Comparison of ENCODE assay signal across 19 cellular contexts in the genomic region with DNA sequence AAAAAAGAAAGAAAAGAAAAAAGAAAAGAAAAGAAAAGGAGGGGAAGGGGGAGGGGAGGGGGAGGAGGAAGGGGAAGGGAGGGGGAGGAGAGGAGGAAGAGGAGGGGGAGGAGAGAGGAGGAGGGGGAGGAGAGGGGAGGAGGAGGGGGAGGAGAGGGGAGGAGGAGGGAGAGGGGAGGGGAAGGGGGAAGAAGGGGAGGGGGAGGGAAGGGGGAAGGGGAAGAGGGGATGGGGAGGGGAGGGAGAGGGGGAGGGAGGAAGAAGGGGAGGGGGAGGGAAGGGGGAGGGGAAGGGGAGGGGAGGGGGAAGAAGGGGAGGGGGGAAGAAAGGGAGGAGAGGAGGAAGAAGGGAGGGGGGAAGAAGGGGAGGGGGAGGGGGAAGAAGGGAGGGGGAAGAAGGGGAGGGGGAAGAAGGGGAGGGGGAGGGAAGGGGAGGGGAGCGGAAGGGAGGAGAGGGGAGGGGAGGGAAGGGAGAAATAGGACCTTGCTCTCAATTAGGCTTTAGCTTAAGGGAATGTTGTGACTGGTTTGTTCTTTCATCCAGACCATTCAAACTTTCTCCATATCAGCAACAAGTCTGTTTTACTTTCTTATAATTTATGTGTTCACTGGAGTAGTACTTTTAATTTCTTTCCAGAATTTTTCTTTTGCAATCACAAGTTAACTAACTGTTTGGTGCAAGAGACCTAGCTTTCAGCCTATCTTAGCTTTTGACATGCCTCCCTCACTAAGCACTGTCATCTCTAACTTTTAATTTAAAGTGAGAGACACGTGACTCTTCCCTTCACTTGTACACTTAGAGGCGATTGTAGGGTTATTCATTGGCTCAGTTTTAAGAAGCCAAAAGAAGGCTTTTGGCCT.
DNase-seq lines count a peak whose midpoint lies in the region; ATAC-seq, FAIRE-seq and TF ChIP-seq lines count a peak whose summit lies in the region.
"Had no signal": no experiment of that assay in that cellular context is flagged by ENCODE, and none has a peak within 500 bp of the region (broad histone marks: within the 10 kb centered on the region; RNA-seq: fewer than 3 reads in every experiment).

No MANE protein-coding gene starts in this region.

- no peak overlapping the region for H3K4me2 ChIP-seq in HepG2 (ENCODE audit: low read depth, low read length)

- no peak for FAIRE-seq in HepG2 (lab: Jason Lieb, UNC)
- FAIRE-seq: D721Med, H54 had no signal

- no peak for TF ChIP-seq CTCF in HepG2 (CRISPR knock-in tag; IDR thresholded peaks at IDR 0.05)
- no peak for TF ChIP-seq CTCF in right lobe of liver (IDR thresholded peaks at IDR 0.05)
- TF ChIP-seq CTCF in mesothelial cell of epicardium (IDR thresholded peaks at IDR 0.05; ENCODE audit: unreplicated experiment), result no peak
- no peak for TF ChIP-seq CTCF in sigmoid colon (IDR thresholded peaks at IDR 0.05)

- TF ChIP-seq EP300 in HepG2 (IDR thresholded peaks at IDR 0.05; ENCODE audit: low read depth in 2 of 2, low read length in 2 of 2) (no peak), HepG2 (CRISPR knock-in tag; IDR thresholded peaks at IDR 0.05; ENCODE audit: borderline replicate concordance) (no peak), sigmoid colon (IDR thresholded peaks at IDR 0.05) (no peak)

- in situ Hi-C loops in HepG2 (cut with HindIII; ENCODE audit: extremely low pct_ligation_motif_present, low pct_unique_long_range_greater_than_20kb), result loop anchor here (25.0 kb wide), 1 partner anchor 435 kb away; the partner anchor contains the start of gene SPTSSA

- DNase-seq in T-helper 1 cell (no peak), HepG2 (ENCODE audit: low spot score) (no peak), right lobe of liver (no peak), mesothelial cell of epicardium (ENCODE audit: low spot score in 2 of 2, unreplicated experiment in 2 of 2) (no peak), NCI-H82 treated with DMSO at 0.1 percent for 48 hours (lab: John Stamatoyannopoulos, UW; ENCODE audit: unreplicated experiment) (no peak), sigmoid colon (no peak), nucleus accumbens (lab: John Stamatoyannopoulos, UW) (no peak)
- DNase-seq: CD8-positive, alpha-beta T cell; COR-L47; DMS153; DMS79 treated with DMSO at 0.1 percent for 48 hours; GDM1; GM23248 had no signal

- intact Hi-C loops in HepG2 (cut with micrococcal nuclease; ENCODE audit: unreplicated experiment), result loop anchor here (10.0 kb wide), 1 partner anchor 437 kb away; the partner anchor contains the start of gene SPTSSA
- intact Hi-C loops in right lobe of liver (cut with DNase I), result no loop called here
- intact Hi-C loops in sigmoid colon (cut with DNase I), result no loop called here

- no peaks in the 10 kb centered on the region for H3K9me3 ChIP-seq in HepG2 (ENCODE audit: low read length)
- H3K9me3 ChIP-seq in right lobe of liver, result no peaks in the 10 kb centered on the region
- H3K9me3 ChIP-seq in sigmoid colon, result no peaks in the 10 kb centered on the region

- TF ChIP-seq POLR2A in HepG2 (IDR thresholded peaks at IDR 0.05; ENCODE audit: insufficient read depth in 1 of 2, low read depth in 2 of 2, low read length in 2 of 2) (no peak), right lobe of liver (IDR thresholded peaks at IDR 0.05) (no peak), sigmoid colon (IDR thresholded peaks at IDR 0.05) (no peak)

- peaks cover 14% of the 10 kb centered on the region for H3K27me3 Mint-ChIP-seq in T-helper 1 cell treated with Interleukin-12 subunit alpha and Interleukin-12 subunit beta and Interleukin-4 antibody, amounts not matched to agents 30 μg/mL and 1 μg/mL, for 36 hours (ENCODE audit: low read depth)
- no peaks in the 10 kb centered on the region for H3K27me3 Mint-ChIP-seq in mesothelial cell of epicardium (ENCODE audit: low read depth)

- H3K27me3 ChIP-seq in HepG2 (ENCODE audit: control insufficient read depth in 1 of 2, insufficient read depth in 2 of 2, low read length in 2 of 2), result no peaks in the 10 kb centered on the region
- H3K27me3 ChIP-seq in right lobe of liver, result no peaks in the 10 kb centered on the region
- H3K27me3 ChIP-seq in sigmoid colon, result no peaks in the 10 kb centered on the region

- H3K4me1 ChIP-seq in HepG2 (ENCODE audit: insufficient read depth, low read length) (peaks cover 79% of the 10 kb centered on the region), right lobe of liver (no peaks in the 10 kb centered on the region), sigmoid colon (no peaks in the 10 kb centered on the region)

- no peak overlapping the region for H3K4me3 Mint-ChIP-seq in T-helper 1 cell treated with Interleukin-12 subunit alpha and Interleukin-12 subunit beta and Interleukin-4 antibody, amounts not matched to agents 30 μg/mL and 1 μg/mL, for 36 hours
- H3K4me3 Mint-ChIP-seq in mesothelial cell of epicardium, result no peak overlapping the region
- H3K4me3 Mint-ChIP-seq: CD14-positive monocyte; CD8-positive, alpha-beta T cell had no signal

- H4K20me1 ChIP-seq in HepG2 (ENCODE audit: insufficient read depth, low read length), result no peaks in the 10 kb centered on the region

- H3K36me3 ChIP-seq in HepG2 (replicated peaks in 1 of 2; ENCODE audit: control insufficient read depth in 1 of 2, insufficient read depth in 2 of 2, low read length in 2 of 2) (no peaks in the 10 kb centered on the region), right lobe of liver (no peaks in the 10 kb centered on the region), sigmoid colon (no peaks in the 10 kb centered on the region)

- CTCF ChIA-PET in HepG2 (lab: Yijun Ruan, JAX; ENCODE audit: low intra/inter-chr PET ratio, low total read pairs), result no interaction called here

- H3K27ac ChIP-seq in HepG2 (ENCODE audit: extremely low read length, insufficient read depth, low read length) (peak overlapping the region; percentile 6), right lobe of liver (no peak overlapping the region), sigmoid colon (no peak overlapping the region)
- H3K27ac ChIP-seq: 22Rv1, GM23248 had no signal

- H3K4me3 ChIP-seq in HepG2 (replicated peaks in 1 of 3; ENCODE audit: insufficient read depth in 1 of 3, low read depth in 2 of 3, low read length in 3 of 3), result no peak overlapping the region
- H3K4me3 ChIP-seq in right lobe of liver, result no peak overlapping the region
- H3K4me3 ChIP-seq in sigmoid colon, result no peak overlapping the region
- H3K4me3 ChIP-seq: GM23248 had no signal

- no peak for ATAC-seq in HepG2
- ATAC-seq in right lobe of liver, result no peak
- ATAC-seq: CD8-positive, alpha-beta T cell; HCT116 had no signal

- POLR2A ChIA-PET in HepG2 (lab: Yijun Ruan, JAX), result interaction anchor here (0.8 to 4.0 kb wide), 4 partner anchors 7 to 16 kb away, joined by 3 to 72 read pairs (median 8); no protein-coding TSS in a partner anchor

- no peaks in the 10 kb centered on the region for H3K79me2 ChIP-seq in HepG2 (ENCODE audit: insufficient read depth, low read length)

- no peak overlapping the region for H2AFZ ChIP-seq in HepG2 (ENCODE audit: low read length)
- H2AFZ ChIP-seq: GM23248 had no signal

- H3K9me3 Mint-ChIP-seq in T-helper 1 cell treated with Interleukin-12 subunit alpha and Interleukin-12 subunit beta and Interleukin-4 antibody, amounts not matched to agents 30 μg/mL and 1 μg/mL, for 36 hours, result no peaks in the 10 kb centered on the region
- no peaks in the 10 kb centered on the region for H3K9me3 Mint-ChIP-seq in mesothelial cell of epicardium
- H3K9me3 Mint-ChIP-seq: CD8-positive, alpha-beta T cell had no signal

- WGBS in HepG2 (ENCODE audit: low lambda C conversion rate), result 85% methylated on average over 3 of the region's 3 CpGs
- WGBS in right lobe of liver (ENCODE audit: insufficient coverage, low coverage, low lambda C conversion rate, missing lambda C conversion rate), result 59% methylated on average over 3 of the region's 3 CpGs
- 63 to 74% methylated on average over 3 of the region's 3 CpGs for WGBS in sigmoid colon, 2 donors

- peaks cover 19% of the 10 kb centered on the region for H3K4me1 Mint-ChIP-seq in T-helper 1 cell treated with Interleukin-12 subunit alpha and Interleukin-12 subunit beta and Interleukin-4 antibody, amounts not matched to agents 30 μg/mL and 1 μg/mL, for 36 hours (ENCODE audit: low read depth)
- peaks cover 36% of the 10 kb centered on the region for H3K4me1 Mint-ChIP-seq in mesothelial cell of epicardium
- H3K4me1 Mint-ChIP-seq: CD14-positive monocyte had no signal

- H3K27ac Mint-ChIP-seq in T-helper 1 cell treated with Interleukin-12 subunit alpha and Interleukin-12 subunit beta and Interleukin-4 antibody, amounts not matched to agents 30 μg/mL and 1 μg/mL, for 36 hours, result peak overlapping the region; percentile 75
- H3K27ac Mint-ChIP-seq in mesothelial cell of epicardium, result peak overlapping the region; percentile 0
- H3K27ac Mint-ChIP-seq: CD14-positive monocyte; CD8-positive, alpha-beta T cell had no signal

- H3K36me3 Mint-ChIP-seq in T-helper 1 cell treated with Interleukin-12 subunit alpha and Interleukin-12 subunit beta and Interleukin-4 antibody, amounts not matched to agents 30 μg/mL and 1 μg/mL, for 36 hours (ENCODE audit: low read depth), result peaks cover 5% of the 10 kb centered on the region
- no peaks in the 10 kb centered on the region for H3K36me3 Mint-ChIP-seq in mesothelial cell of epicardium
- H3K36me3 Mint-ChIP-seq: CD14-positive monocyte; CD8-positive, alpha-beta T cell had no signal

- no TSS peak for BruUV-seq in HepG2 (replicated peaks; lab: Mats Ljungman, UMichigan)

- no peak overlapping the region for H3K9ac ChIP-seq in HepG2 (ENCODE audit: insufficient read depth, low read depth, low read length)
- H3K9ac ChIP-seq: GM23248 had no signal

- no peak for TF ChIP-seq RAD21 in HepG2 (CRISPR knock-in tag; IDR thresholded peaks at IDR 0.05)

TF ChIP-seq in HepG2, 621 proteins besides CTCF, POLR2A, EP300 and RAD21 (continues in another document):
- no peak for TF ChIP-seq ZNF10 (CRISPR knock-in tag; IDR thresholded peaks at IDR 0.05; ENCODE audit: borderline replicate concordance, low read depth)
- no peak for TF ChIP-seq NR2F6 (IDR thresholded peaks at IDR 0.05)
- TF ChIP-seq NR2F6 (CRISPR knock-in tag; IDR thresholded peaks at IDR 0.05), result no peak
- TF ChIP-seq SMYD3 (CRISPR knock-in tag; IDR thresholded peaks at IDR 0.05), result no peak
- TF ChIP-seq HNRNPK (IDR thresholded peaks at IDR 0.05; ENCODE audit: low read depth, low read length, poor library complexity, severe bottlenecking), result peak; percentile 98
- peak; percentile 44; the same call in 1 of the 2 replicates for TF ChIP-seq PPARG (CRISPR knock-in tag; conservative IDR thresholded peaks at IDR 0.05)
- TF ChIP-seq ZFP36L1 (CRISPR knock-in tag; IDR thresholded peaks at IDR 0.05), result 0 out of 2 replicates have a peak, but pooled peaks have one; percentile 41
- TF ChIP-seq, protein P1, sequence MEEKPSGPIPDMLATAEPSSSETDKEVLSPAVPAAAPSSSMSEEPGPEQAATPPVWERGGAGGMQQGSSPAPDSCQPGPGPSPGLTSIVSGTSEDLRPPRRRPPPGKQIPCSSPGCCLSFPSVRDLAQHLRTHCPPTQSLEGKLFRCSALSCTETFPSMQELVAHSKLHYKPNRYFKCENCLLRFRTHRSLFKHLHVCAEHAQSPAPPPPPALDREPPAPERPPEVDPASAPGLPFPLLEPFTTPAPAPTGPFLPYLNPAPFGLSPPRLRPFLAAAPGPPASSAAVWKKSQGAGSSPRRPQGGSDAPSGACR (CRISPR knock-in tag; IDR thresholded peaks at IDR 0.05), result 0 out of 2 replicates have a peak, but pooled peaks have one; percentile 11
- TF ChIP-seq PCBP2 (optimal IDR thresholded peaks at IDR 0.05; ENCODE audit: low read depth, low read length, poor library complexity, severe bottlenecking), result peak; percentile 99
